ENCODE assay signal across 1 cellular context in the genomic region with DNA sequence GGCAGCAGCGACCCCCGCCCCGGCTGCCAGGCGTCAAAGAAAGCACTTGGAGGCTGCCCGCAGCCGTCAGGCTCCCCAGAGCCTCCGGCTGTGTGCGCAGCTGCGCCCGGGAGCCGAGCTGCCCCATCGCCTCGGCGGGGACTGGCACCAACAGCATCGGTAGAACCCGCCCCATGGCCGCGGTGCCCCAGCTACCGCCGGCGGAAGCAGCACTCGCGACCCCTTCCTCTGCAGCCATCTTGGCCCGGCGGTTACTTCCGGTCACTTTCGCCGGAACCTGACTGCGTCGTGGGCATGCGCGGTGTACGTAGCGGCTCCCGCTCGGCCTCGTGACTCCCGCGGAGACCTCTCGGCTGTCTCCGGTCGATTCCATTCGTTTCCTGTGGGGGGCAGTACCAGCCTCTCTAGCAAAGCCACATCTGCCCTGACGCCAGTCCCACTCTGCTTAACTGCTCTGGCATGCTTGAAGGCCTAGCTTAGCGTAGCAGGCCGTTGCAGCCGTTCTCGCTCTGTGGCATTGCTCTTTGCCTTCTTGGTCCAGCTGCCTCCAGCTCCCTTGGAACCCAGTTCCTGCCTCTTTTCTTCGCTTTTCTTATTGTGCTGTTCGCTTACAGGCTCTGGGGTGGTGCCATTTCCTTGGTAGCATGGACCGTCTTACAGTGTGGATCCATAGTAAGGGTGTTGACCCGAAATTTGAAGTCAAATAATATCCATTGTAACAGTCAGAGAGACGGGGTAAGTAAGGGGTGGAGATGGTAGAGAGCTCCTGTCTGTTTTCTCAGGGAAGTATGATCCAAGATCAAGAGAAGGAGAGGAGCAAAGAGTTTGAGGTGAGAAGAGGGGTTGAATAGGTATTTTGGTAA.
A peak's percentile ranks its signal among the peaks of the same experiment; 100 is the strongest.
TF ChIP-seq lines count a peak whose summit lies in the region.

TSS of gene SPG11 (minus strand) at position 253 of the 863 bp plus-strand sequence. CDS start at position 238, 15 bp downstream.

TF ChIP-seq in A549, 52 proteins besides CTCF, POLR2A, EP300 and RAD21 (continued from another document):
- TF ChIP-seq RCOR1 (IDR thresholded peaks at IDR 0.05; ENCODE audit: low read depth, low read length), result no peak
- TF ChIP-seq HOXB5 (CRISPR knock-in tag; IDR thresholded peaks at IDR 0.05), result no peak
- TF ChIP-seq, protein P1, sequence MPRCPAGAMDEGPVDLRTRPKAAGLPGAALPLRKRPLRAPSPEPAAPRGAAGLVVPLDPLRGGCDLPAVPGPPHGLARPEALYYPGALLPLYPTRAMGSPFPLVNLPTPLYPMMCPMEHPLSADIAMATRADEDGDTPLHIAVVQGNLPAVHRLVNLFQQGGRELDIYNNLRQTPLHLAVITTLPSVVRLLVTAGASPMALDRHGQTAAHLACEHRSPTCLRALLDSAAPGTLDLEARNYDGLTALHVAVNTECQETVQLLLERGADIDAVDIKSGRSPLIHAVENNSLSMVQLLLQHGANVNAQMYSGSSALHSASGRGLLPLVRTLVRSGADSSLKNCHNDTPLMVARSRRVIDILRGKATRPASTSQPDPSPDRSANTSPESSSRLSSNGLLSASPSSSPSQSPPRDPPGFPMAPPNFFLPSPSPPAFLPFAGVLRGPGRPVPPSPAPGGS (IDR thresholded peaks at IDR 0.05), result no peak; the same call in 2 of the 3 replicates
- TF ChIP-seq EHMT2 (IDR thresholded peaks at IDR 0.05; ENCODE audit: low read depth), result no peak
- no peak for TF ChIP-seq TFCP2L1 (CRISPR knock-in tag; IDR thresholded peaks at IDR 0.05)
- no peak for TF ChIP-seq HMGXB4 (CRISPR knock-in tag; IDR thresholded peaks at IDR 0.05; ENCODE audit: borderline replicate concordance)
- TF ChIP-seq FOSL2 (IDR thresholded peaks at IDR 0.05), result no peak
- TF ChIP-seq FOSL2 (CRISPR knock-in tag; IDR thresholded peaks at IDR 0.05), result no peak
- TF ChIP-seq, protein P2, sequence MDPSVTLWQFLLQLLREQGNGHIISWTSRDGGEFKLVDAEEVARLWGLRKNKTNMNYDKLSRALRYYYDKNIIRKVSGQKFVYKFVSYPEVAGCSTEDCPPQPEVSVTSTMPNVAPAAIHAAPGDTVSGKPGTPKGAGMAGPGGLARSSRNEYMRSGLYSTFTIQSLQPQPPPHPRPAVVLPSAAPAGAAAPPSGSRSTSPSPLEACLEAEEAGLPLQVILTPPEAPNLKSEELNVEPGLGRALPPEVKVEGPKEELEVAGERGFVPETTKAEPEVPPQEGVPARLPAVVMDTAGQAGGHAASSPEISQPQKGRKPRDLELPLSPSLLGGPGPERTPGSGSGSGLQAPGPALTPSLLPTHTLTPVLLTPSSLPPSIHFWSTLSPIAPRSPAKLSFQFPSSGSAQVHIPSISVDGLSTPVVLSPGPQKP (IDR thresholded peaks at IDR 0.05; ENCODE audit: low read depth, low read length), result 0 out of 2 replicates have a peak, but pooled peaks have one; percentile 66
- no peak for TF ChIP-seq JUNB (IDR thresholded peaks at IDR 0.05)
- no peak for TF ChIP-seq FOSB (CRISPR knock-in tag; IDR thresholded peaks at IDR 0.05)
- no peak for TF ChIP-seq NFE2L2 (conservative IDR thresholded peaks at IDR 0.05; ENCODE audit: low read length)
- TF ChIP-seq CHD4 (IDR thresholded peaks at IDR 0.05; ENCODE audit: borderline replicate concordance), result no peak
- peak; percentile 58; the same call in 1 of the 2 replicates for TF ChIP-seq HOXB13 (CRISPR knock-in tag; IDR thresholded peaks at IDR 0.05; ENCODE audit: low read depth)
- TF ChIP-seq RARB (CRISPR knock-in tag; IDR thresholded peaks at IDR 0.05), result no peak
- TF ChIP-seq HDAC2 (IDR thresholded peaks at IDR 0.05), result no peak
- TF ChIP-seq EHF (CRISPR knock-in tag; IDR thresholded peaks at IDR 0.05), result no peak
- no peak for TF ChIP-seq BHLHE40 (IDR thresholded peaks at IDR 0.05; ENCODE audit: low read depth, low read length)
- TF ChIP-seq CBX8 (IDR thresholded peaks at IDR 0.05), result no peak
- no peak; the same call in 1 of the 2 replicates for TF ChIP-seq RFX5 (IDR thresholded peaks at IDR 0.05)
- TF ChIP-seq SREBF2 (IDR thresholded peaks at IDR 0.05), result no peak
- no peak for TF ChIP-seq POLR2AphosphoS2 (conservative IDR thresholded peaks at IDR 0.05; ENCODE audit: low read length)
- TF ChIP-seq NPAS2 (CRISPR knock-in tag; IDR thresholded peaks at IDR 0.05; ENCODE audit: borderline replicate concordance), result 0 out of 2 replicates have a peak, but pooled peaks have one; percentile 32
- no peak for TF ChIP-seq REST (IDR thresholded peaks at IDR 0.05)
- no peak for TF ChIP-seq ESRRA (IDR thresholded peaks at IDR 0.05; ENCODE audit: borderline replicate concordance, low read length)
- TF ChIP-seq MAZ (IDR thresholded peaks at IDR 0.05; ENCODE audit: borderline replicate concordance, low read depth, low read length), result no peak
- peak; percentile 76 for TF ChIP-seq SMC3 (IDR thresholded peaks at IDR 0.05)
- TF ChIP-seq TP53 (CRISPR knock-in tag; IDR thresholded peaks at IDR 0.05), result no peak
- TF ChIP-seq ZC3H11A (IDR thresholded peaks at IDR 0.05), result no peak
- TF ChIP-seq CEBPB (IDR thresholded peaks at IDR 0.05), result no peak
- no peak for TF ChIP-seq HOXA7 (CRISPR knock-in tag; IDR thresholded peaks at IDR 0.05)
- no peak for TF ChIP-seq MYC (IDR thresholded peaks at IDR 0.05; ENCODE audit: borderline replicate concordance, low read length)
- no peak for TF ChIP-seq CHD2 (IDR thresholded peaks at IDR 0.05; ENCODE audit: low read length, partially characterized antibody)
- no peak for TF ChIP-seq ZSCAN20 (CRISPR knock-in tag; IDR thresholded peaks at IDR 0.05)
- no peak for TF ChIP-seq FOXS1 (CRISPR knock-in tag; IDR thresholded peaks at IDR 0.05)
- TF ChIP-seq PBX3 (IDR thresholded peaks at IDR 0.05), result no peak
- TF ChIP-seq RNF2 (IDR thresholded peaks at IDR 0.05; ENCODE audit: borderline replicate concordance, low read depth), result no peak
- TF ChIP-seq CBX2 (IDR thresholded peaks at IDR 0.05; ENCODE audit: borderline replicate concordance, low read depth), result no peak
- 0 out of 2 replicates have a peak, but pooled peaks have one; percentile 37 for TF ChIP-seq KDM5A (IDR thresholded peaks at IDR 0.05)
- TF ChIP-seq, protein P3, sequence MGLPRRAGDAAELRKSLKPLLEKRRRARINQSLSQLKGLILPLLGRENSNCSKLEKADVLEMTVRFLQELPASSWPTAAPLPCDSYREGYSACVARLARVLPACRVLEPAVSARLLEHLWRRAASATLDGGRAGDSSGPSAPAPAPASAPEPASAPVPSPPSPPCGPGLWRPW (IDR thresholded peaks at IDR 0.05), result no peak
- TF ChIP-seq ZFP36 (IDR thresholded peaks at IDR 0.05; ENCODE audit: borderline replicate concordance, partially characterized antibody), result no peak
- TF ChIP-seq JUN (IDR thresholded peaks at IDR 0.05), result peak; percentile 74 to 86; a peak in 4 of 5 replicates
- no peak for TF ChIP-seq MAFK (IDR thresholded peaks at IDR 0.05; ENCODE audit: partially characterized antibody)
- no peak for TF ChIP-seq NR3C1 (IDR thresholded peaks at IDR 0.05)
- TF ChIP-seq, protein P4, sequence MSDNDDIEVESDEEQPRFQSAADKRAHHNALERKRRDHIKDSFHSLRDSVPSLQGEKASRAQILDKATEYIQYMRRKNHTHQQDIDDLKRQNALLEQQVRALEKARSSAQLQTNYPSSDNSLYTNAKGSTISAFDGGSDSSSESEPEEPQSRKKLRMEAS (IDR thresholded peaks at IDR 0.05), result peak; percentile 89
- peak; percentile 96; the same call in 1 of the 2 replicates for TF ChIP-seq PHF8 (IDR thresholded peaks at IDR 0.05; ENCODE audit: borderline replicate concordance, low read depth)
- TF ChIP-seq, protein P5, sequence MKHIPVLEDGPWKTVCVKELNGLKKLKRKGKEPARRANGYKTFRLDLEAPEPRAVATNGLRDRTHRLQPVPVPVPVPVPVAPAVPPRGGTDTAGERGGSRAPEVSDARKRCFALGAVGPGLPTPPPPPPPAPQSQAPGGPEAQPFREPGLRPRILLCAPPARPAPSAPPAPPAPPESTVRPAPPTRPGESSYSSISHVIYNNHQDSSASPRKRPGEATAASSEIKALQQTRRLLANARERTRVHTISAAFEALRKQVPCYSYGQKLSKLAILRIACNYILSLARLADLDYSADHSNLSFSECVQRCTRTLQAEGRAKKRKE (CRISPR knock-in tag; IDR thresholded peaks at IDR 0.05; ENCODE audit: low read depth), result no peak
- peak; percentile 75; the same call in 1 of the 2 replicates for TF ChIP-seq HEYL (CRISPR knock-in tag; IDR thresholded peaks at IDR 0.05)
